37 cellular contexts compared by ENCODE assay signal in genomic region chr2:168853471-168853870, GRCh38. TPM values are rescaled to one million over a fixed set of nuclear protein-coding genes. Genes with fewer than 3 reads are reported as not detected.
"Had no signal": no experiment of that assay in that cellular context is flagged by ENCODE, and none has a peak within 500 bp of the region (broad histone marks: within the 10 kb centered on the region; RNA-seq: fewer than 3 reads in every experiment).

No MANE protein-coding gene starts in this region.

- H3K4me1 ChIP-seq: gastroesophageal sphincter had no signal

- H3K27ac ChIP-seq: brain microvascular endothelial cell, gastroesophageal sphincter, heart right ventricle had no signal

- DNase-seq: activated CD4-positive, alpha-beta memory T cell treated with anti-CD3 and anti-CD28 coated beads for 36 hours; activated CD4-positive, alpha-beta T cell treated with anti-CD3 and anti-CD28 coated beads for 36 hours; activated CD4-positive, alpha-beta T cell treated with anti-CD3 and anti-CD28 coated beads, Interleukin-2, amount 10 ng/mL, durations not matched to agents 24 days and 14 days; activated CD4-positive, CD25-positive, alpha-beta regulatory T cell; activated CD4-positive, CD25-positive, alpha-beta regulatory T cell treated with anti-CD3 and anti-CD28 coated beads, Interleukin-2, amount 50 U/mL, for 72 hours; activated CD8-positive, alpha-beta memory T cell treated with anti-CD3 and anti-CD28 coated beads, Interleukin-2, amount 10 ng/mL, durations not matched to agents 7 days and 5 days; activated CD8-positive, alpha-beta memory T cell treated with anti-CD3 and anti-CD28 coated beads, Interleukin-2, amount 50 U/mL, for 4 hours; activated CD8-positive, alpha-beta T cell treated with anti-CD3 and anti-CD28 coated beads, Interleukin-2, amount 10 ng/mL, durations not matched to agents 7 days and 5 days; activated effector memory CD4-positive, alpha-beta T cell treated with anti-CD3 and anti-CD28 coated beads, Interleukin-2, amount 50 U/mL, for 16 hours; activated naive CD4-positive, alpha-beta T cell treated with anti-CD3 and anti-CD28 coated beads, Interleukin-2, amount 10 ng/mL, durations not matched to agents 7 days and 5 days; activated naive CD8-positive, alpha-beta T cell treated with anti-CD3 and anti-CD28 coated beads, Interleukin-2, amount 10 ng/mL, durations not matched to agents 7 days and 5 days; activated T-cell treated with anti-CD3 and anti-CD28 coated beads, Interleukin-2, amount 50 U/mL, for 1 hour; activated T-cell treated with anti-CD3 and anti-CD28 coated beads, Interleukin-2, amount 50 U/mL, for 48 hours; amniotic stem cell; anterior cingulate cortex; brain microvascular endothelial cell; caudate nucleus; cortex of kidney; dermis blood vessel endothelial cell; effector CD4-positive, alpha-beta T cell; effector memory CD8-positive, alpha-beta T cell; foreskin melanocyte; heart right ventricle; T-helper 1 cell; T-helper 17 cell; T1000 had no signal

- H3K4me3 Mint-ChIP-seq: activated CD4-positive, alpha-beta memory T cell treated with anti-CD3 and anti-CD28 coated beads for 36 hours; activated CD4-positive, alpha-beta T cell treated with anti-CD3 and anti-CD28 coated beads for 36 hours; activated CD4-positive, alpha-beta T cell treated with anti-CD3 and anti-CD28 coated beads, Interleukin-2, amount 10 ng/mL, durations not matched to agents 24 days and 14 days; activated CD8-positive, alpha-beta memory T cell treated with anti-CD3 and anti-CD28 coated beads, Interleukin-2, amount 10 ng/mL, durations not matched to agents 7 days and 5 days; activated CD8-positive, alpha-beta T cell treated with anti-CD3 and anti-CD28 coated beads, Interleukin-2, amount 10 ng/mL, durations not matched to agents 7 days and 5 days; activated naive CD4-positive, alpha-beta T cell treated with anti-CD3 and anti-CD28 coated beads, Interleukin-2, amount 10 ng/mL, durations not matched to agents 7 days and 5 days; activated naive CD8-positive, alpha-beta T cell treated with anti-CD3 and anti-CD28 coated beads, Interleukin-2, amount 10 ng/mL, durations not matched to agents 7 days and 5 days; activated T-helper 1 cell treated with anti-CD3 and anti-CD28 coated beads, Interleukin-12 subunit alpha, Interleukin-12 subunit beta, Interleukin-2, Interleukin-4 antibody, amounts not matched to agents 30 ng/mL and 10 ng/mL and 1 ng/mL, durations not matched to agents 14 hours and 24 hours and 36 hours; effector memory CD8-positive, alpha-beta T cell; T-helper 17 cell; T-helper 2 cell treated with Interferon-gamma antibody and Interleukin-4, amounts not matched to agents 5 μg/mL and 100 μg/mL, for 36 hours had no signal

- H3K27me3 ChIP-seq: brain microvascular endothelial cell, gastroesophageal sphincter, heart right ventricle had no signal

- H3K4me3 ChIP-seq: gastroesophageal sphincter, heart right ventricle had no signal

- H3K27ac Mint-ChIP-seq: activated CD4-positive, alpha-beta memory T cell treated with anti-CD3 and anti-CD28 coated beads for 36 hours; activated CD4-positive, alpha-beta T cell treated with anti-CD3 and anti-CD28 coated beads for 36 hours; activated CD4-positive, alpha-beta T cell treated with anti-CD3 and anti-CD28 coated beads, Interleukin-2, amount 10 ng/mL, durations not matched to agents 24 days and 14 days; activated CD8-positive, alpha-beta memory T cell treated with anti-CD3 and anti-CD28 coated beads, Interleukin-2, amount 10 ng/mL, durations not matched to agents 7 days and 5 days; activated CD8-positive, alpha-beta T cell treated with anti-CD3 and anti-CD28 coated beads, Interleukin-2, amount 10 ng/mL, durations not matched to agents 7 days and 5 days; activated naive CD4-positive, alpha-beta T cell treated with anti-CD3 and anti-CD28 coated beads, Interleukin-2, amount 10 ng/mL, durations not matched to agents 7 days and 5 days; activated naive CD4-positive, alpha-beta T cell treated with anti-CD3 and anti-CD28 coated beads, Interleukin-2, amount 50 U/mL, for 72 hours; activated naive CD8-positive, alpha-beta T cell treated with anti-CD3 and anti-CD28 coated beads, Interleukin-2, amount 10 ng/mL, durations not matched to agents 7 days and 5 days; activated T-helper 1 cell treated with anti-CD3 and anti-CD28 coated beads, Interleukin-12 subunit alpha, Interleukin-12 subunit beta, Interleukin-2, Interleukin-4 antibody, amounts not matched to agents 30 ng/mL and 10 ng/mL and 1 ng/mL, durations not matched to agents 14 hours and 24 hours and 36 hours; activated T-helper 2 cell treated with anti-CD3 and anti-CD28 coated beads, Interferon-gamma antibody, Interleukin-2, Interleukin-4, amounts not matched to agents 10 μg/mL and 5 μg/mL and 100 μg/mL, durations not matched to agents 14 hours and 24 hours and 36 hours; effector memory CD8-positive, alpha-beta T cell; T-helper 17 cell; T-helper 2 cell treated with Interferon-gamma antibody and Interleukin-4, amounts not matched to agents 5 μg/mL and 100 μg/mL, for 36 hours had no signal

- H3K9me3 Mint-ChIP-seq: activated CD4-positive, alpha-beta memory T cell treated with anti-CD3 and anti-CD28 coated beads for 36 hours; activated naive CD4-positive, alpha-beta T cell treated with anti-CD3 and anti-CD28 coated beads, Interleukin-2, amount 10 ng/mL, durations not matched to agents 7 days and 5 days; activated T-helper 1 cell treated with anti-CD3 and anti-CD28 coated beads, Interleukin-12 subunit alpha, Interleukin-12 subunit beta, Interleukin-2, Interleukin-4 antibody, amounts not matched to agents 30 ng/mL and 10 ng/mL and 1 ng/mL, durations not matched to agents 14 hours and 24 hours and 36 hours; activated T-helper 2 cell treated with anti-CD3 and anti-CD28 coated beads, Interferon-gamma antibody, Interleukin-2, Interleukin-4, amounts not matched to agents 10 μg/mL and 5 μg/mL and 100 μg/mL, durations not matched to agents 14 hours and 24 hours and 36 hours; effector memory CD8-positive, alpha-beta T cell; T-helper 2 cell treated with Interferon-gamma antibody and Interleukin-4, amounts not matched to agents 5 μg/mL and 100 μg/mL, for 36 hours had no signal

- H3K9me3 ChIP-seq: gastroesophageal sphincter, heart right ventricle had no signal

- H3K4me1 Mint-ChIP-seq: activated CD4-positive, alpha-beta T cell treated with anti-CD3 and anti-CD28 coated beads for 36 hours; activated CD4-positive, alpha-beta T cell treated with anti-CD3 and anti-CD28 coated beads, Interleukin-2, amount 10 ng/mL, durations not matched to agents 24 days and 14 days; activated CD8-positive, alpha-beta memory T cell treated with anti-CD3 and anti-CD28 coated beads, Interleukin-2, amount 10 ng/mL, durations not matched to agents 7 days and 5 days; activated naive CD4-positive, alpha-beta T cell treated with anti-CD3 and anti-CD28 coated beads, Interleukin-2, amount 10 ng/mL, durations not matched to agents 7 days and 5 days; activated naive CD8-positive, alpha-beta T cell treated with anti-CD3 and anti-CD28 coated beads, Interleukin-2, amount 10 ng/mL, durations not matched to agents 7 days and 5 days; T-helper 17 cell had no signal

- H3K27me3 Mint-ChIP-seq: activated CD4-positive, alpha-beta memory T cell treated with anti-CD3 and anti-CD28 coated beads for 36 hours; activated CD4-positive, alpha-beta T cell treated with anti-CD3 and anti-CD28 coated beads for 36 hours; activated CD4-positive, alpha-beta T cell treated with anti-CD3 and anti-CD28 coated beads, Interleukin-2, amount 10 ng/mL, durations not matched to agents 24 days and 14 days; activated CD8-positive, alpha-beta memory T cell treated with anti-CD3 and anti-CD28 coated beads, Interleukin-2, amount 10 ng/mL, durations not matched to agents 7 days and 5 days; activated naive CD4-positive, alpha-beta T cell treated with anti-CD3 and anti-CD28 coated beads, Interleukin-2, amount 10 ng/mL, durations not matched to agents 7 days and 5 days; activated naive CD8-positive, alpha-beta T cell treated with anti-CD3 and anti-CD28 coated beads, Interleukin-2, amount 10 ng/mL, durations not matched to agents 7 days and 5 days; effector memory CD8-positive, alpha-beta T cell; T-helper 17 cell had no signal

- H3K36me3 ChIP-seq: brain microvascular endothelial cell, gastroesophageal sphincter had no signal

- ATAC-seq: activated CD4-positive, alpha-beta T cell treated with anti-CD3 and anti-CD28 coated beads for 36 hours; activated CD8-positive, alpha-beta memory T cell treated with anti-CD3 and anti-CD28 coated beads, Interleukin-2, amount 10 ng/mL, durations not matched to agents 7 days and 5 days; activated CD8-positive, alpha-beta T cell treated with anti-CD3 and anti-CD28 coated beads, Interleukin-2, amount 10 ng/mL, durations not matched to agents 7 days and 5 days; activated naive CD4-positive, alpha-beta T cell treated with anti-CD3 and anti-CD28 coated beads, Interleukin-2, amount 50 U/mL, for 72 hours; effector memory CD8-positive, alpha-beta T cell; esophagus mucosa; gastroesophageal sphincter; heart right ventricle; T-helper 17 cell had no signal

RNA-seq across cellular contexts. Expression of gene SPC25, which starts 36.8 kb away (rescaled TPM):
- total RNA-seq: gastroesophageal sphincter had no signal

RNA-seq across cellular contexts. Expression of gene G6PC2, which starts 47.6 kb away (rescaled TPM):
- total RNA-seq: activated CD4-positive, alpha-beta memory T cell treated with anti-CD3 and anti-CD28 coated beads for 36 hours; activated CD4-positive, alpha-beta T cell treated with anti-CD3 and anti-CD28 coated beads for 36 hours; activated CD4-positive, alpha-beta T cell treated with anti-CD3 and anti-CD28 coated beads, Interleukin-2, amount 10 ng/mL, durations not matched to agents 24 days and 14 days; activated CD8-positive, alpha-beta memory T cell treated with anti-CD3 and anti-CD28 coated beads for 36 hours; activated CD8-positive, alpha-beta memory T cell treated with anti-CD3 and anti-CD28 coated beads, Interleukin-2, amount 10 ng/mL, durations not matched to agents 7 days and 5 days; activated CD8-positive, alpha-beta T cell treated with anti-CD3 and anti-CD28 coated beads, Interleukin-2, amount 10 ng/mL, durations not matched to agents 7 days and 5 days; activated naive CD4-positive, alpha-beta T cell treated with anti-CD3 and anti-CD28 coated beads, Interleukin-2, amount 50 U/mL, for 72 hours; activated naive CD8-positive, alpha-beta T cell treated with anti-CD3 and anti-CD28 coated beads, Interleukin-2, amount 10 ng/mL, durations not matched to agents 7 days and 5 days; activated T-helper 1 cell treated with anti-CD3 and anti-CD28 coated beads, Interleukin-12 subunit alpha, Interleukin-12 subunit beta, Interleukin-2, Interleukin-4 antibody, amounts not matched to agents 30 ng/mL and 10 ng/mL and 1 ng/mL, durations not matched to agents 14 hours and 24 hours and 36 hours; activated T-helper 2 cell treated with anti-CD3 and anti-CD28 coated beads, Interferon-gamma antibody, Interleukin-2, Interleukin-4, amounts not matched to agents 10 μg/mL and 5 μg/mL and 100 μg/mL, durations not matched to agents 14 hours and 24 hours and 36 hours; astrocyte; chondrocyte; dermis blood vessel endothelial cell; epithelial cell of proximal tubule; esophagus mucosa; glomerular endothelial cell; T-helper 17 cell had no signal
- polyA plus RNA-seq: heart right ventricle had no signal

RNA-seq across cellular contexts. Expression of gene NOSTRIN, which starts 51.0 kb away (rescaled TPM):
- total RNA-seq: activated CD4-positive, alpha-beta memory T cell treated with anti-CD3 and anti-CD28 coated beads for 36 hours; activated CD4-positive, alpha-beta T cell treated with anti-CD3 and anti-CD28 coated beads for 36 hours; activated CD4-positive, alpha-beta T cell treated with anti-CD3 and anti-CD28 coated beads, Interleukin-2, amount 10 ng/mL, durations not matched to agents 24 days and 14 days; activated CD8-positive, alpha-beta memory T cell treated with anti-CD3 and anti-CD28 coated beads for 36 hours; activated CD8-positive, alpha-beta memory T cell treated with anti-CD3 and anti-CD28 coated beads, Interleukin-2, amount 10 ng/mL, durations not matched to agents 7 days and 5 days; activated CD8-positive, alpha-beta T cell treated with anti-CD3 and anti-CD28 coated beads, Interleukin-2, amount 10 ng/mL, durations not matched to agents 7 days and 5 days; activated naive CD4-positive, alpha-beta T cell treated with anti-CD3 and anti-CD28 coated beads, Interleukin-2, amount 50 U/mL, for 72 hours; activated naive CD8-positive, alpha-beta T cell treated with anti-CD3 and anti-CD28 coated beads, Interleukin-2, amount 10 ng/mL, durations not matched to agents 7 days and 5 days; activated T-helper 1 cell treated with anti-CD3 and anti-CD28 coated beads, Interleukin-12 subunit alpha, Interleukin-12 subunit beta, Interleukin-2, Interleukin-4 antibody, amounts not matched to agents 30 ng/mL and 10 ng/mL and 1 ng/mL, durations not matched to agents 14 hours and 24 hours and 36 hours; activated T-helper 2 cell treated with anti-CD3 and anti-CD28 coated beads, Interferon-gamma antibody, Interleukin-2, Interleukin-4, amounts not matched to agents 10 μg/mL and 5 μg/mL and 100 μg/mL, durations not matched to agents 14 hours and 24 hours and 36 hours; astrocyte; T-helper 17 cell had no signal
